ENCODE assay signal across 18 cellular contexts in the genomic region with DNA sequence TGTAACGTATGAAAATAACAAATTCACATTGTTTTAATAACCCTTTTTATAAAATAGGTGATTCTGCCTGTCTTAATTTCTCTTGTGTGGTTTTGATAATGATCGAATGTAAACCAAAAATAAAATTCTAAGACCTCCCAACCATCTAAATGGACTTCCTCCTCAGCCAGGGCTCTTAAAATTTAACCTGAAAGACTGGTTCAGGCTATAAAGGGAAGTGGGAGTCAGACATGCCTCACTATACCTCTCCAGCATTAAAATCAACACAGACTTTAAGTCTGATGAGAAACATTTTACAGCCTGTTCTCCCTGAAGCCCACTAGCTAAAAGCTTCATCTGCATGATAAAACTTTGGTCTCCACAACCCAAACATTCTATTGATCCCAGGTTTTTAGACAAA.
DNase-seq lines count a peak whose midpoint lies in the region; ATAC-seq and TF ChIP-seq lines count a peak whose summit lies in the region.
"Had no signal": no experiment of that assay in that cellular context is flagged by ENCODE, and none has a peak within 500 bp of the region (broad histone marks: within the 10 kb centered on the region; RNA-seq: fewer than 3 reads in every experiment).

No MANE protein-coding gene starts in this region.

- H3K9ac ChIP-seq in colonic mucosa (ENCODE audit: low read depth in 2 of 2, low read length in 2 of 2) = no peak overlapping the region
- H3K9ac ChIP-seq: BLaER1, KMS-11 had no signal

- no peak for TF ChIP-seq CTCF in HL-60 (IDR thresholded peaks at IDR 0.05; ENCODE audit: insufficient read depth, low read length)
- no peak for TF ChIP-seq CTCF in OCI-LY7 (conservative IDR thresholded peaks at IDR 0.05; ENCODE audit: low read length)
- no peak for TF ChIP-seq CTCF in colonic mucosa (IDR thresholded peaks at IDR 0.05)

- H3K4me2 ChIP-seq in OCI-LY7 (ENCODE audit: low read length) = no peak overlapping the region; the same call in 1 of the 2 replicates
- H3K4me2 ChIP-seq: BLaER1, GM23338, KMS-11 had no signal

- BruUV-seq in OCI-LY7 (replicated peaks; lab: Mats Ljungman, UMichigan) = no TSS peak

- CTCF ChIA-PET in OCI-LY7 (lab: Charles Lee; ENCODE audit: unreplicated experiment) = no interaction called here

- H3K27me3 ChIP-seq in HL-60 (ENCODE audit: insufficient read depth, poor library complexity, severe bottlenecking) (no peaks in the 10 kb centered on the region), colonic mucosa (no peaks in the 10 kb centered on the region)
- H3K27me3 ChIP-seq: BLaER1, Peyer's patch had no signal

- intact Hi-C loops in OCI-LY7 (cut with micrococcal nuclease; ENCODE audit: unreplicated experiment) = no loop called here
- intact Hi-C loops in colonic mucosa (cut with DNase I) = no loop called here

- H3K27ac ChIP-seq in HL-60 (replicated peaks) = peak overlapping the region; percentile 51
- H3K27ac ChIP-seq in OCI-LY7 (ENCODE audit: low read depth, low read length, poor library complexity, severe bottlenecking) = no peak overlapping the region
- H3K27ac ChIP-seq in colonic mucosa = peak overlapping the region; percentile 40
- H3K27ac ChIP-seq: BLaER1, KMS-11, Peyer's patch had no signal

- POLR2A ChIA-PET in OCI-LY7 (lab: Charles Lee) = interaction anchor here (1.4 to 1.7 kb wide), 2 partner anchors 9 to 25 kb away, joined by 4 to 7 read pairs; no protein-coding TSS in a partner anchor

- H3K4me1 ChIP-seq in OCI-LY7 (ENCODE audit: insufficient read depth, low read length, poor library complexity, severe bottlenecking) (peaks cover 11% of the 10 kb centered on the region), colonic mucosa (no peaks in the 10 kb centered on the region)

- H2AFZ ChIP-seq in OCI-LY7 (ENCODE audit: low read length) = no peak overlapping the region
- H2AFZ ChIP-seq: GM23338 had no signal

- H3K79me2 ChIP-seq in OCI-LY7 (ENCODE audit: insufficient read depth, low read depth, low read length) = no peaks in the 10 kb centered on the region

- no peaks in the 10 kb centered on the region for H4K20me1 ChIP-seq in OCI-LY7 (ENCODE audit: insufficient read depth, low read length)
- H4K20me1 ChIP-seq: BLaER1 had no signal

- H3K9me3 ChIP-seq in OCI-LY7 (ENCODE audit: low read length) = no peaks in the 10 kb centered on the region
- no peaks in the 10 kb centered on the region for H3K9me3 ChIP-seq in colonic mucosa
- H3K9me3 ChIP-seq: BLaER1, Peyer's patch had no signal

- H3K9me2 ChIP-seq in OCI-LY7 (ENCODE audit: insufficient read depth, low read length) = no peaks in the 10 kb centered on the region

- H3K4me3 ChIP-seq in HL-60 (replicated peaks; ENCODE audit: insufficient read depth, low read length) (no peak overlapping the region), OCI-LY7 (ENCODE audit: low read depth, low read length, poor library complexity, severe bottlenecking) (no peak overlapping the region), colonic mucosa (no peak overlapping the region)
- H3K4me3 ChIP-seq: BLaER1, GM23338, Peyer's patch had no signal

- DNase-seq in HL-60 (ENCODE audit: low read depth in 1 of 2, low spot score in 1 of 2) (peak in 1 of 2 experiments; percentile 25), MV-4-11 (lab: John Stamatoyannopoulos, UW) (peak; percentile 36), OCI-LY7 (ENCODE audit: low spot score) (peak; percentile 18), colonic mucosa (no peak), NCI-H69 (lab: John Stamatoyannopoulos, UW) (no peak), foreskin melanocyte (no peak), anterior cingulate cortex (lab: John Stamatoyannopoulos, UW) (no peak)
- DNase-seq: NCI-H187, NCI-H345, NCI-H526, Peyer's patch, Right ventricle myocardium superior had no signal

- H3K36me3 ChIP-seq in OCI-LY7 (ENCODE audit: insufficient read depth, low read length) (no peaks in the 10 kb centered on the region; the same call in 1 of the 2 replicates), colonic mucosa (no peaks in the 10 kb centered on the region)
- H3K36me3 ChIP-seq: BLaER1, Peyer's patch had no signal

- no peak for ATAC-seq in GM21381 (IDR thresholded peaks at IDR 0.05; ENCODE audit: unreplicated experiment)
- ATAC-seq: GM23338, HepG2, SK-N-SH treated with all-trans-retinoic acid at 6 μM for 48 hours had no signal

Comparison
In these comparisons a context has a peak if more than half of its experiments do, and no peak if none do; other contexts are left out.
1. DNase-seq: peak in MV-4-11 (single experiment) and OCI-LY7 (single experiment); none in colonic mucosa (single experiment), NCI-H69 (single experiment), foreskin melanocyte (single experiment) and anterior cingulate cortex (0 of 58).